Comparison of ENCODE assay signal across 1 cellular context in the genomic region with DNA sequence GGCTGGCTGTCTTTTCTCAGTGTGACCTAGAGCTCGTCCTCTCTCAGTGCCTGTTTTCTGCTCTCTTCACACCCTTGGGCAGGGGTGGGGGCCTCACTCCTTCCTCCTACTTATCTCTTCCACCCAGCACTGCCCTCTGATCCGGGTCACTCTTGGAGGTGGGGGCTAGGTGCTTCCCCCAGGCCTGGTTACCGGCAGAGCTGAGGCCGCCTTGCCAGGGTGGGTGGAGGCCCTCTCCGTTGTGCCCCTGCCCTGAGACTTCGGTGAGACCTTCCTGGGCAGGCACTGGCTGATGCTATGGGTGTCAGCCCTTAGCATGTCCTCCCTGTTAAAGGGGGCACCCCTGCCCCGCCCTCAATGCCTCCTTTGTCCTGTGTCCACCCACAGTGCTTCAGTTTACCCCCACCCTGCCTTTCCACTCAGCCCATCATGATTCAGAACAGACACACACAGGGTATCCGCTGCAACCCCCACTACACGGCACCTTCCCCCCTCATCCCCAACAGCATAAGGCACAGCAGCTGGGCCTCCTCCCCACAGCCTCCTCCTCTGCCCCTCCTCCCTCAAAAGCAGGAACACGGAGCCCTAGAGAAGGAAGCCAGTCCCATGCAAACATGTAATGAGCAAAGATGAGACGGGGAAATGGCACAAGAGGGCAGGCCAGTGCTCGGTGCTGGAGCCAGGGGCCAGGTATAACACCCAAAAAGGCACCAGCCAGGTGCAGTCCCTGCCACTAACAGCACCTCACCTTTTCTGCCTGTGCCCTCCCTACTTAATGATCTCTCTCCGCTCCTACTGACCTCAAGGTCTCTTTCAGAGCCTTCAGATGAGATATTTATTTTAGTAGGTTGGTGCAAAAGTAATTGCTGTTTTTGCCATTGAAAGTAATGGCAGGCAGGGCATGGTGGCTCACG.
A peak's percentile ranks its signal among the peaks of the same experiment; 100 is the strongest.
TF ChIP-seq lines count a peak whose summit lies in the region.

No MANE protein-coding gene starts in this region.

TF ChIP-seq in K562, 482 proteins besides CTCF, POLR2A, EP300 and RAD21 (continued from another document and continues in another):
- TF ChIP-seq, protein P1, sequence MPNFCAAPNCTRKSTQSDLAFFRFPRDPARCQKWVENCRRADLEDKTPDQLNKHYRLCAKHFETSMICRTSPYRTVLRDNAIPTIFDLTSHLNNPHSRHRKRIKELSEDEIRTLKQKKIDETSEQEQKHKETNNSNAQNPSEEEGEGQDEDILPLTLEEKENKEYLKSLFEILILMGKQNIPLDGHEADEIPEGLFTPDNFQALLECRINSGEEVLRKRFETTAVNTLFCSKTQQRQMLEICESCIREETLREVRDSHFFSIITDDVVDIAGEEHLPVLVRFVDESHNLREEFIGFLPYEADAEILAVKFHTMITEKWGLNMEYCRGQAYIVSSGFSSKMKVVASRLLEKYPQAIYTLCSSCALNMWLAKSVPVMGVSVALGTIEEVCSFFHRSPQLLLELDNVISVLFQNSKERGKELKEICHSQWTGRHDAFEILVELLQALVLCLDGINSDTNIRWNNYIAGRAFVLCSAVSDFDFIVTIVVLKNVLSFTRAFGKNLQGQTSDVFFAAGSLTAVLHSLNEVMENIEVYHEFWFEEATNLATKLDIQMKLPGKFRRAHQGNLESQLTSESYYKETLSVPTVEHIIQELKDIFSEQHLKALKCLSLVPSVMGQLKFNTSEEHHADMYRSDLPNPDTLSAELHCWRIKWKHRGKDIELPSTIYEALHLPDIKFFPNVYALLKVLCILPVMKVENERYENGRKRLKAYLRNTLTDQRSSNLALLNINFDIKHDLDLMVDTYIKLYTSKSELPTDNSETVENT (CRISPR knock-in tag; IDR thresholded peaks at IDR 0.05): no peak
- TF ChIP-seq ZNF324 (CRISPR knock-in tag; IDR thresholded peaks at IDR 0.05) (no peak), SMAD2 (IDR thresholded peaks at IDR 0.05; ENCODE audit: low read depth, low read length) (no peak), ZFP1 (CRISPR knock-in tag; IDR thresholded peaks at IDR 0.05) (no peak), ZNF121 (CRISPR knock-in tag; conservative IDR thresholded peaks at IDR 0.05) (no peak), MLLT1 (IDR thresholded peaks at IDR 0.05) (peak; percentile 15 to 61; a peak in 1 of 4 replicates), CREB3 (tag; conservative IDR thresholded peaks at IDR 0.05; ENCODE audit: low read depth) (no peak), KLF13 (tag; IDR thresholded peaks at IDR 0.05; ENCODE audit: borderline replicate concordance, low read depth) (peak; percentile 33; the same call in 1 of the 2 replicates), MYC (IDR thresholded peaks at IDR 0.05; ENCODE audit: low read depth, low read length) (no peak), MYC (CRISPR knock-in tag; IDR thresholded peaks at IDR 0.05; ENCODE audit: borderline replicate concordance, low read depth) (0 out of 2 replicates have a peak, but pooled peaks have one; percentile 60), MTF1 (CRISPR knock-in tag; IDR thresholded peaks at IDR 0.05; ENCODE audit: borderline replicate concordance) (no peak), ZNF589 (CRISPR knock-in tag; IDR thresholded peaks at IDR 0.05; ENCODE audit: low read depth) (no peak; the same call in 1 of the 2 replicates), NFIC (IDR thresholded peaks at IDR 0.05) (peak; percentile 70), KLF6 (CRISPR knock-in tag; IDR thresholded peaks at IDR 0.05; ENCODE audit: borderline replicate concordance) (no peak), SRSF1 (IDR thresholded peaks at IDR 0.05; ENCODE audit: low read depth, low read length) (no peak), ZNF77 (CRISPR knock-in tag; IDR thresholded peaks at IDR 0.05) (no peak), ZNF408 (CRISPR knock-in tag; IDR thresholded peaks at IDR 0.05; ENCODE audit: low read depth) (no peak), ZNF57 (CRISPR knock-in tag; IDR thresholded peaks at IDR 0.05) (no peak), HNRNPK (IDR thresholded peaks at IDR 0.05; ENCODE audit: low read depth, low read length, poor library complexity, severe bottlenecking) (no peak), BDP1 (IDR thresholded peaks at IDR 0.05; ENCODE audit: insufficient read depth, insufficient read length) (no peak), KLF16 (IDR thresholded peaks at IDR 0.05) (peak; percentile 57; the same call in 1 of the 2 replicates), PYGO2 (tag; IDR thresholded peaks at IDR 0.05) (no peak), HINFP (tag; conservative IDR thresholded peaks at IDR 0.05; ENCODE audit: low read depth) (no peak)
- TF ChIP-seq, protein P2, sequence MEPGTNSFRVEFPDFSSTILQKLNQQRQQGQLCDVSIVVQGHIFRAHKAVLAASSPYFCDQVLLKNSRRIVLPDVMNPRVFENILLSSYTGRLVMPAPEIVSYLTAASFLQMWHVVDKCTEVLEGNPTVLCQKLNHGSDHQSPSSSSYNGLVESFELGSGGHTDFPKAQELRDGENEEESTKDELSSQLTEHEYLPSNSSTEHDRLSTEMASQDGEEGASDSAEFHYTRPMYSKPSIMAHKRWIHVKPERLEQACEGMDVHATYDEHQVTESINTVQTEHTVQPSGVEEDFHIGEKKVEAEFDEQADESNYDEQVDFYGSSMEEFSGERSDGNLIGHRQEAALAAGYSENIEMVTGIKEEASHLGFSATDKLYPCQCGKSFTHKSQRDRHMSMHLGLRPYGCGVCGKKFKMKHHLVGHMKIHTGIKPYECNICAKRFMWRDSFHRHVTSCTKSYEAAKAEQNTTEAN (CRISPR knock-in tag; IDR thresholded peaks at IDR 0.05): no peak
- TF ChIP-seq, protein P3, sequence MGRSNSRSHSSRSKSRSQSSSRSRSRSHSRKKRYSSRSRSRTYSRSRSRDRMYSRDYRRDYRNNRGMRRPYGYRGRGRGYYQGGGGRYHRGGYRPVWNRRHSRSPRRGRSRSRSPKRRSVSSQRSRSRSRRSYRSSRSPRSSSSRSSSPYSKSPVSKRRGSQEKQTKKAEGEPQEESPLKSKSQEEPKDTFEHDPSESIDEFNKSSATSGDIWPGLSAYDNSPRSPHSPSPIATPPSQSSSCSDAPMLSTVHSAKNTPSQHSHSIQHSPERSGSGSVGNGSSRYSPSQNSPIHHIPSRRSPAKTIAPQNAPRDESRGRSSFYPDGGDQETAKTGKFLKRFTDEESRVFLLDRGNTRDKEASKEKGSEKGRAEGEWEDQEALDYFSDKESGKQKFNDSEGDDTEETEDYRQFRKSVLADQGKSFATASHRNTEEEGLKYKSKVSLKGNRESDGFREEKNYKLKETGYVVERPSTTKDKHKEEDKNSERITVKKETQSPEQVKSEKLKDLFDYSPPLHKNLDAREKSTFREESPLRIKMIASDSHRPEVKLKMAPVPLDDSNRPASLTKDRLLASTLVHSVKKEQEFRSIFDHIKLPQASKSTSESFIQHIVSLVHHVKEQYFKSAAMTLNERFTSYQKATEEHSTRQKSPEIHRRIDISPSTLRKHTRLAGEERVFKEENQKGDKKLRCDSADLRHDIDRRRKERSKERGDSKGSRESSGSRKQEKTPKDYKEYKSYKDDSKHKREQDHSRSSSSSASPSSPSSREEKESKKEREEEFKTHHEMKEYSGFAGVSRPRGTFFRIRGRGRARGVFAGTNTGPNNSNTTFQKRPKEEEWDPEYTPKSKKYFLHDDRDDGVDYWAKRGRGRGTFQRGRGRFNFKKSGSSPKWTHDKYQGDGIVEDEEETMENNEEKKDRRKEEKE (IDR thresholded peaks at IDR 0.05; ENCODE audit: borderline replicate concordance in 1 of 2, control insufficient read depth in 1 of 2, low read depth in 2 of 2, low read length in 1 of 2): no peak
- TF ChIP-seq, protein P4, sequence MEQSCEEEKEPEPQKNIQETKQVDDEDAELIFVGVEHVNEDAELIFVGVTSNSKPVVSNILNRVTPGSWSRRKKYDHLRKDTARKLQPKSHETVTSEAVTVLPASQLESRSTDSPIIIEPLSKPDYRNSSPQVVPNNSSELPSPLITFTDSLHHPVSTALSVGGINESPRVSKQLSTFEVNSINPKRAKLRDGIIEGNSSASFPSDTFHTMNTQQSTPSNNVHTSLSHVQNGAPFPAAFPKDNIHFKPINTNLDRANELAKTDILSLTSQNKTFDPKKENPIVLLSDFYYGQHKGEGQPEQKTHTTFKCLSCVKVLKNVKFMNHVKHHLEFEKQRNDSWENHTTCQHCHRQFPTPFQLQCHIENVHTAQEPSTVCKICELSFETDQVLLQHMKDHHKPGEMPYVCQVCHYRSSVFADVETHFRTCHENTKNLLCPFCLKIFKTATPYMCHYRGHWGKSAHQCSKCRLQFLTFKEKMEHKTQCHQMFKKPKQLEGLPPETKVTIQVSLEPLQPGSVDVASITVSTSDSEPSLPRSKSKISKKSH (CRISPR knock-in tag; IDR thresholded peaks at IDR 0.05): no peak
- TF ChIP-seq, protein P5, sequence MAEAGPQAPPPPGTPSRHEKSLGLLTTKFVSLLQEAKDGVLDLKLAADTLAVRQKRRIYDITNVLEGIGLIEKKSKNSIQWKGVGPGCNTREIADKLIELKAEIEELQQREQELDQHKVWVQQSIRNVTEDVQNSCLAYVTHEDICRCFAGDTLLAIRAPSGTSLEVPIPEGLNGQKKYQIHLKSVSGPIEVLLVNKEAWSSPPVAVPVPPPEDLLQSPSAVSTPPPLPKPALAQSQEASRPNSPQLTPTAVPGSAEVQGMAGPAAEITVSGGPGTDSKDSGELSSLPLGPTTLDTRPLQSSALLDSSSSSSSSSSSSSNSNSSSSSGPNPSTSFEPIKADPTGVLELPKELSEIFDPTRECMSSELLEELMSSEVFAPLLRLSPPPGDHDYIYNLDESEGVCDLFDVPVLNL (CRISPR knock-in tag; IDR thresholded peaks at IDR 0.05; ENCODE audit: low read depth): no peak
- TF ChIP-seq, protein P6, sequence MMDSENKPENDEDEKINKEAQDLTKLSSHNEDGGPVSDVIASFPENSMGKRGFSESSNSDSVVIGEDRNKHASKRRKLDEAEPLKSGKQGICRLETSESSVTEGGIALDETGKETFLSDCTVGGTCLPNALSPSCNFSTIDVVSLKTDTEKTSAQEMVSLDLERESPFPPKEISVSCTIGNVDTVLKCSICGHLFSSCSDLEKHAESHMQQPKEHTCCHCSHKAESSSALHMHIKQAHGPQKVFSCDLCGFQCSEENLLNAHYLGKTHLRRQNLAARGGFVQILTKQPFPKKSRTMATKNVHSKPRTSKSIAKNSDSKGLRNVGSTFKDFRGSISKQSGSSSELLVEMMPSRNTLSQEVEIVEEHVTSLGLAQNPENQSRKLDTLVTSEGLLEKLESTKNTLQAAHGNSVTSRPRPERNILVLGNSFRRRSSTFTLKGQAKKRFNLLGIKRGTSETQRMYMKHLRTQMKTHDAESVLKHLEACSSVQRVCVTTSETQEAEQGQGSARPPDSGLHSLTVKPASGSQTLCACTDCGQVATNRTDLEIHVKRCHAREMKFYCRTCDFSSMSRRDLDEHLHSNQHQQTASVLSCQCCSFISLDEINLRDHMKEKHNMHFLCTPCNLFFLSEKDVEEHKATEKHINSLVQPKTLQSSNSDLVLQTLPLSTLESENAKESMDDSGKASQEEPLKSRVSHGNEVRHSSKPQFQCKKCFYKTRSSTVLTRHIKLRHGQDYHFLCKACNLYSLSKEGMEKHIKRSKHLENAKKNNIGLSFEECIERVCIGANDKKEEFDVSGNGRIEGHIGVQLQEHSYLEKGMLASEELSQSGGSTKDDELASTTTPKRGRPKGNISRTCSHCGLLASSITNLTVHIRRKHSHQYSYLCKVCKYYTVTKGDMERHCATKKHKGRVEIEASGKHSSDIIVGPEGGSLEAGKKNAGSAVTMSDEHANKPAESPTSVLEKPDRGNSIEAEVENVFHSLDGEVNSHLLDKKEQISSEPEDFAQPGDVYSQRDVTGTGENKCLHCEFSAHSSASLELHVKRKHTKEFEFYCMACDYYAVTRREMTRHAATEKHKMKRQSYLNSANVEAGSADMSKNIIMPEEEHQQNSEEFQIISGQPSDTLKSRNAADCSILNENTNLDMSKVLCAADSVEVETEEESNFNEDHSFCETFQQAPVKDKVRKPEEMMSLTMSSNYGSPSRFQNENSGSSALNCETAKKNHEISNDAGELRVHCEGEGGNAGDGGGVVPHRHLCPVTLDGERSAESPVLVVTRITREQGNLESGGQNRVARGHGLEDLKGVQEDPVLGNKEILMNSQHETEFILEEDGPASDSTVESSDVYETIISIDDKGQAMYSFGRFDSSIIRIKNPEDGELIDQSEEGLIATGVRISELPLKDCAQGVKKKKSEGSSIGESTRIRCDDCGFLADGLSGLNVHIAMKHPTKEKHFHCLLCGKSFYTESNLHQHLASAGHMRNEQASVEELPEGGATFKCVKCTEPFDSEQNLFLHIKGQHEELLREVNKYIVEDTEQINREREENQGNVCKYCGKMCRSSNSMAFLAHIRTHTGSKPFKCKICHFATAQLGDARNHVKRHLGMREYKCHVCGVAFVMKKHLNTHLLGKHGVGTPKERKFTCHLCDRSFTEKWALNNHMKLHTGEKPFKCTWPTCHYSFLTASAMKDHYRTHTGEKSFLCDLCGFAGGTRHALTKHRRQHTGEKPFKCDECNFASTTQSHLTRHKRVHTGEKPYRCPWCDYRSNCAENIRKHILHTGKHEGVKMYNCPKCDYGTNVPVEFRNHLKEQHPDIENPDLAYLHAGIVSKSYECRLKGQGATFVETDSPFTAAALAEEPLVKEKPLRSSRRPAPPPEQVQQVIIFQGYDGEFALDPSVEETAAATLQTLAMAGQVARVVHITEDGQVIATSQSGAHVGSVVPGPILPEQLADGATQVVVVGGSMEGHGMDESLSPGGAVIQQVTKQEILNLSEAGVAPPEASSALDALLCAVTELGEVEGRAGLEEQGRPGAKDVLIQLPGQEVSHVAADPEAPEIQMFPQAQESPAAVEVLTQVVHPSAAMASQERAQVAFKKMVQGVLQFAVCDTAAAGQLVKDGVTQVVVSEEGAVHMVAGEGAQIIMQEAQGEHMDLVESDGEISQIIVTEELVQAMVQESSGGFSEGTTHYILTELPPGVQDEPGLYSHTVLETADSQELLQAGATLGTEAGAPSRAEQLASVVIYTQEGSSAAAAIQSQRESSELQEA (IDR thresholded peaks at IDR 0.05; ENCODE audit: low read depth): no peak
